16 cellular contexts compared by ENCODE assay signal in the genomic region with DNA sequence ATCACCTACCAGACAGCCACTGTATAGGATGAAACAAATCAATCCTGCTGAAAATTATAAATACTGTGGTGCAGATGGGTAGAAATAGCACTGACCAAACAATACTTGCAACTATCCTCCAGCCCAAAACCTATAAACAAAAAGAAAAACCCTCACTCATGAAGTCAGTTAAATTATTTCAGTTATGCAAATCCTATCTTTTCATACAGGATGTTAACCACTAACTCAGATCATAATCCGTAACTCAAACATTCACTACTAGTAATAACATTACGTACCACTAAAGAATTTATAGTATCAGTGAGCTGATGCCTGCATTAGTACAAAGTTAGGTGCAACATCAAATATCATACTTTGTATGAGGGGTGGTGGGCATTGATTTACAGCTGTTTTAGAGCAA. TPM values are rescaled to one million over a fixed set of nuclear protein-coding genes. Genes with fewer than 3 reads are reported as not detected.
DNase-seq lines count a peak whose midpoint lies in the region; ATAC-seq and TF ChIP-seq lines count a peak whose summit lies in the region.
"Had no signal": no experiment of that assay in that cellular context is flagged by ENCODE, and none has a peak within 500 bp of the region (broad histone marks: within the 10 kb centered on the region; RNA-seq: fewer than 3 reads in every experiment).

No MANE protein-coding gene starts in this region.

- intact Hi-C loops in activated B cell treated with CpG ODN at 0.5 μM for 24 hours (cut with micrococcal nuclease), result loop anchor here (5.0 kb wide), 1 partner anchor 1958 kb away; a partner anchor contains a TSS

- no peak for TF ChIP-seq CTCF in activated B cell treated with CpG ODN at 0.5 μM for 24 hours (IDR thresholded peaks at IDR 0.05)

- CTCF ChIA-PET in activated B cell treated with CpG ODN at 0.5 μM for 24 hours (lab: Charles Lee), result interaction anchor here (1.7 kb wide), 1 partner anchor 25 kb away, joined by 7 read pairs; no protein-coding TSS in a partner anchor

- peaks cover 20% of the 10 kb centered on the region for H3K36me3 Mint-ChIP-seq in activated B cell treated with CpG ODN at 0.5 μM for 24 hours (ENCODE audit: low read depth)

- DNase-seq in ELR (ENCODE audit: low read depth) (peak; percentile 84), HS-27A (ENCODE audit: low read depth) (peak; percentile 48), activated B cell treated with CpG ODN at 0.5 μM for 24 hours (no peak), non-pigmented ciliary epithelial cell (ENCODE audit: low read depth) (peak; percentile 34)
- DNase-seq: activated CD8-positive, alpha-beta memory T cell treated with anti-CD3 and anti-CD28 coated beads, Interleukin-2, amount 10 ng/mL, durations not matched to agents 7 days and 5 days; aorta; glutamatergic neuron; left lung; NCI-H1436 treated with DMSO at 0.1 percent for 48 hours; NCI-H748 treated with DMSO at 0.1 percent for 48 hours; SJCRH30; testis had no signal

- no peaks in the 10 kb centered on the region for H3K27me3 Mint-ChIP-seq in activated B cell treated with CpG ODN at 0.5 μM for 24 hours
- H3K27me3 Mint-ChIP-seq: activated CD8-positive, alpha-beta memory T cell treated with anti-CD3 and anti-CD28 coated beads, Interleukin-2, amount 10 ng/mL, durations not matched to agents 7 days and 5 days had no signal

- H3K4me1 Mint-ChIP-seq in activated B cell treated with CpG ODN at 0.5 μM for 24 hours, result peaks cover 35% of the 10 kb centered on the region

- ATAC-seq in activated B cell treated with CpG ODN at 0.5 μM for 24 hours (ENCODE audit: low read depth) (no peak), HG02885 (IDR thresholded peaks at IDR 0.05; ENCODE audit: poor library complexity, unreplicated experiment) (no peak), HG02759 (IDR thresholded peaks at IDR 0.05; ENCODE audit: unreplicated experiment) (no peak), HG03045 (IDR thresholded peaks at IDR 0.05; ENCODE audit: unreplicated experiment) (no peak)
- ATAC-seq: activated CD8-positive, alpha-beta memory T cell treated with anti-CD3 and anti-CD28 coated beads, Interleukin-2, amount 10 ng/mL, durations not matched to agents 7 days and 5 days; left lung had no signal

- H3K27ac Mint-ChIP-seq in activated B cell treated with CpG ODN at 0.5 μM for 24 hours, result no peak overlapping the region

- POLR2A ChIA-PET in activated B cell treated with CpG ODN at 0.5 μM for 24 hours (lab: Charles Lee), result no interaction called here

- H3K4me3 Mint-ChIP-seq in activated B cell treated with CpG ODN at 0.5 μM for 24 hours, result peak overlapping the region; percentile 1

- H3K9me3 Mint-ChIP-seq in activated B cell treated with CpG ODN at 0.5 μM for 24 hours, result no peaks in the 10 kb centered on the region

RNA-seq across cellular contexts. Expression of a gene that starts 2.6 kb away (rescaled TPM):
- total RNA-seq in activated B cell treated with CpG ODN at 0.5 μM for 24 hours, result 10.6 and 14.0 TPM in 2 replicates

RNA-seq across cellular contexts. Expression of a gene that starts 54.1 kb away (rescaled TPM):
- 16.6 and 18.5 TPM in 2 replicates for total RNA-seq in activated B cell treated with CpG ODN at 0.5 μM for 24 hours

RNA-seq across cellular contexts. Expression of a gene that starts 58.5 kb away (rescaled TPM):
- total RNA-seq in activated B cell treated with CpG ODN at 0.5 μM for 24 hours, result not detected in 2 replicates
- total RNA-seq: activated CD8-positive, alpha-beta memory T cell treated with anti-CD3 and anti-CD28 coated beads, Interleukin-2, amount 10 ng/mL, durations not matched to agents 7 days and 5 days; aorta; HT1080; SJCRH30 had no signal
